In genomic region chr13:27450921-27451461, GRCh38 we compare ENCODE assay signal across 1 cellular context.
TF ChIP-seq lines count a peak whose summit lies in the region.

No MANE protein-coding gene starts in this region.

TF ChIP-seq in GM12878, 131 proteins besides CTCF, POLR2A, EP300 and RAD21 (continued from another document):
- TF ChIP-seq IRF4 (IDR thresholded peaks at IDR 0.05; ENCODE audit: low read depth, low read length) (no peak), CREM (IDR thresholded peaks at IDR 0.05; ENCODE audit: low read depth) (0 out of 2 replicates have a peak, but pooled peaks have one; percentile 33), ESRRA (IDR thresholded peaks at IDR 0.05; ENCODE audit: low read length) (no peak), ZNF274 (IDR thresholded peaks at IDR 0.05; ENCODE audit: insufficient read depth, insufficient read length) (no peak), CHD1 (IDR thresholded peaks at IDR 0.05; ENCODE audit: low read depth, low read length) (no peak)
